In the genomic region with DNA sequence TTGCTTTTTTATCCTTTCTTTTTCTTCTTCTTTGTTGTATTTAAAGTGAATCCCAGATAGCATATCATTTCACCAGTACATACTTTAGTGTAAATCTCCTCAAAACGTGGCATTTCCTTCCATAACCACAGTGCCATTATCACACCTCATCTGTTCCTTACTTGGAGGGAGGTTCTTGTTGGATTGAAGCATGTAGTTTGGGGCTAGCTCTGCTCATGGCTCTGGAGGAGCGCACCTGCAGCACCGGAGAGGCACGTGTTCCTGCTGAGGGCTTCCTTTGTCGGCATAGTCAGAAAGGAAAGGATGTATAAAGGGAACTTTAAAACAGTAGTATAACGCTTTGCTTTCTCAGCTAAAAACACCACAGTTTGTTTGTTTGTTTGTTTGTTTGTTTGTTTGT, we compare ENCODE assay signal across 9 cellular contexts.
"Had no signal": no experiment of that assay in that cellular context is flagged by ENCODE, and none has a peak within 500 bp of the region (broad histone marks: within the 10 kb centered on the region; RNA-seq: fewer than 3 reads in every experiment).

No MANE protein-coding gene starts in this region.

- DNase-seq: GOT3, H7, HFFc6 had no signal

- H3K4me3 ChIP-seq: GM23248, HAP-1, K562 had no signal

- H3K27ac Mint-ChIP-seq: HFFc6 had no signal

- H3K27me3 Mint-ChIP-seq: IgD-negative memory B cell had no signal

- H3K9me3 Mint-ChIP-seq: HFFc6, IgD-negative memory B cell had no signal

- H3K36me3 Mint-ChIP-seq: IgD-negative memory B cell had no signal

- ATAC-seq: HCT116, HepG2, K562 had no signal

- H3K4me3 Mint-ChIP-seq: HFFc6 had no signal
